In the genomic region with DNA sequence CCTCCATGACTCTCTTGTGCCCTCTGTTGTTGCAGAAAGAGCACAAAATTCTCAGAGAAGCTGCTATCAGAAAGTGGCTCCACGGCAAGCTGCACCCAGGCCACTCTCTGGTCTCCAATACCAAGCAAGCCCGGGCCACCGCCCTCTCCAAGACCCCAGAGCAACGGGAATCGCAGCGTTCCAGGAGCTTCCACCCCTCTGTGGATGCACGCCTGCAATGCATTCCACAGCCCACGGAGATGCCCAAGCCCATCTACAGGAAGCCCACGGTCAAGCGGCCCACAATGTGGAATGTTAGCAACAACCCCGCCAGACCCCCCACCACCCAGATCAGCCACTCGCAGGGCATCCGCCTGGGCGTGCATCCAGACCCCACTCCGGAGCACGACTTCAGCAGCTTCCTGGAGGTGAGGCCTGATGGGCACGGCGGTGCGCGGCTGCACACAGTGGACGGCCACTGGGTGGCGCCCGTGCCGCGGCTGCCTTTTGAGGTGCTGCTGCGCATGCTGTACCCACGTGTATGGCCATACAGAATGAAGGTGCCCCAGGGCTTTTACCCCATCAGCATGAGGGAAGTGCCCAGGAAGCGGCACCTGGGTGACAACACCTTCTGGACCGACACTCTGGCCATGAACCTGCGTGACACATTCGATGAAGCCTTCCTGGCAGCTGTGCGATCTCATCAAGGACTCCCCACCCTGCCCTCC, we compare ENCODE assay signal across 8 cellular contexts. TPM values are rescaled to one million over a fixed set of nuclear protein-coding genes. Genes with fewer than 3 reads are reported as not detected.
DNase-seq lines count a peak whose midpoint lies in the region; ATAC-seq and TF ChIP-seq lines count a peak whose summit lies in the region.

No MANE protein-coding gene starts in this region.

- WGBS in heart right ventricle, 2 donors = 41 to 42% methylated on average over 32 of the region's 32 CpGs
- WGBS in spleen, 5 donors = 18 to 26% (median 22%) methylated on average over 25 to 32 of the region's 32 CpGs

- no peaks in the 10 kb centered on the region for H3K9me3 ChIP-seq in heart right ventricle
- no peaks in the 10 kb centered on the region for H3K9me3 ChIP-seq in spleen

- ATAC-seq in GM18511 (IDR thresholded peaks at IDR 0.05; ENCODE audit: unreplicated experiment) (peak; percentile 98), HG02840 (IDR thresholded peaks at IDR 0.05; ENCODE audit: low FRiP score, unreplicated experiment) (peak; percentile 89), heart right ventricle (peak in 7 of 8 donors; percentile 54 to 77 (median 71))

- H3K27ac ChIP-seq in heart right ventricle = no peak overlapping the region
- no peak overlapping the region for H3K27ac ChIP-seq in spleen

- peak in 8 of 9 donors; percentile 31 to 86 (median 74) for TF ChIP-seq CTCF in heart right ventricle (IDR thresholded peaks at IDR 0.05)
- peak; percentile 57 to 96 (median 87) for TF ChIP-seq CTCF in spleen (IDR thresholded peaks at IDR 0.05 in 8 of 11, conservative IDR thresholded peaks at IDR 0.05 in 3 of 11)

- intact Hi-C loops in heart right ventricle (cut with DNase I) (no loop called here), spleen (cut with DNase I; ENCODE audit: low total_unique reads) (no loop called here)

- peaks cover 5 to 38% (median 20%) of the 10 kb centered on the region in 9 donors for H3K4me1 ChIP-seq in heart right ventricle
- H3K4me1 ChIP-seq in spleen = peaks cover 4 to 20% (median 12%) of the 10 kb centered on the region in 6 donors

- H3K36me3 ChIP-seq in heart right ventricle (peaks cover 0 to 50% (median 29%) of the 10 kb centered on the region in 9 donors), spleen (peaks cover 0 to 52% (median 37%) of the 10 kb centered on the region in 6 donors)

- H3K4me3 ChIP-seq in heart right ventricle = no peak overlapping the region
- peak overlapping the region in 2 of 8 donors; percentile 10 to 43 for H3K4me3 ChIP-seq in spleen

- DNase-seq in RPMI7951 (ENCODE audit: low read depth) = peak; percentile 35
- DNase-seq in activated gamma-delta T cell (lab: John Stamatoyannopoulos, UW) = peak; percentile 65
- DNase-seq in heart right ventricle = peak; percentile 34 to 60
- peak; percentile 95 for DNase-seq in spleen
- no peak for DNase-seq in RKO (ENCODE audit: low spot score)
- DNase-seq in cerebellar nuclear complex (lab: John Stamatoyannopoulos, UW) = no peak

- TF ChIP-seq POLR2A in spleen (IDR thresholded peaks at IDR 0.05) = no peak

- no peaks in the 10 kb centered on the region for H3K27me3 ChIP-seq in heart right ventricle
- no peaks in the 10 kb centered on the region for H3K27me3 ChIP-seq in spleen (replicated peaks in 1 of 7)

RNA-seq across cellular contexts. Expression of a gene that starts 6.3 kb away (rescaled TPM):
- total RNA-seq in RPMI7951 (2014; rRNA removed; shearing (Covaris generic)) = 0.20 TPM in 1 of 2 replicates, not detected in the other
- 1 to 10 TPM in 1 of 10 donors, under 1 TPM in 8, not detected in 1; 0.14 to 1.3 (median 0.74) TPM for total RNA-seq in heart right ventricle
- polyA plus RNA-seq in heart right ventricle = 1 to 10 TPM in 1 of 2 donors, under 1 TPM in 1; 0.97 to 1.1 TPM
- 1 to 10 TPM in 3 of 7 donors, under 1 TPM in 2, not detected in 2; 0.39 to 1.7 (median 1.3) TPM for total RNA-seq in spleen
- under 1 TPM; 0.22 to 0.72 (median 0.27) TPM for polyA plus RNA-seq in spleen

RNA-seq across cellular contexts. Expression of a gene that starts 9.9 kb away (rescaled TPM):
- total RNA-seq in RPMI7951 (2014; rRNA removed; shearing (Covaris generic)) = 59.6 and 61.3 TPM in 2 replicates
- total RNA-seq in heart right ventricle (10 to 100 TPM; 35.9 to 67.0 (median 45.1) TPM), spleen (10 to 100 TPM; 28.6 to 55.7 (median 39.8) TPM)
- polyA plus RNA-seq in heart right ventricle (10 to 100 TPM; 17.5 to 34.4 TPM), spleen (10 to 100 TPM in 2 of 3 donors, 1 to 10 TPM in 1; 8.7 to 21.7 (median 12.9) TPM)

RNA-seq across cellular contexts. Expression of a gene that starts 49.0 kb away (rescaled TPM):
- total RNA-seq in RPMI7951 (2014; rRNA removed; shearing (Covaris generic)) = 0.68 and 2.8 TPM in 2 replicates
- total RNA-seq in heart right ventricle = 1 to 10 TPM in 3 of 10 donors, under 1 TPM in 3, not detected in 4; 0.30 to 2.0 (median 0.88) TPM
- polyA plus RNA-seq in heart right ventricle = 1 to 10 TPM in 1 of 2 donors, under 1 TPM in 1; 0.28 to 6.4 TPM
- total RNA-seq in spleen = not detected
- under 1 TPM in 2 of 3 donors, not detected in 1; 0.06 to 0.11 TPM for polyA plus RNA-seq in spleen

Comparison
In these comparisons a context has a peak if more than half of its experiments do, and no peak if none do; other contexts are left out.
1. DNase-seq: peak in RPMI7951 (single experiment), activated gamma-delta T cell (single experiment), heart right ventricle (2 of 2) and spleen (single experiment); none in RKO (single experiment) and cerebellar nuclear complex (0 of 2).
2. Peak in every context shown above with its lines, with median percentiles within 50 percentile points of each other: ATAC-seq.